Comparison of ENCODE assay signal across 25 cellular contexts in the genomic region with DNA sequence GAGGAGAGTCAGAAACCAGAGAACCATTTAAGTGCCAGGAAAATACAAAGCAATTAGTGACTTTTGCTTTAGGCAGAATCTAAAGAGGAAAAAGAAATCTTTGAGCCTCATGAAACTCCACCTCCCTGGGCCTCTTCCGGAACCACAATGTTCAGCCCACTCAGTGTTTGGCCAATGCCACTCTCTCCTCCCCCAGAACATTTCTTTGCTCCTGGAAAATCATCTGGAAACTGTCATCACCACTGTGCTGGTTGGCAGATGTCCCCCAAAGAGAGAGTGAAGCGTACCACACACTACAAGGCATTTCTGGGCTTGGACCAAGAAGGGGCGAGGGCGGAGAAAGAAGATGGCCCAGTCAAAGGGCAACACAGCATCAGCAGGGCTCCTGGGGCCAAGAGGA. TPM values are rescaled to one million over a fixed set of nuclear protein-coding genes. Genes with fewer than 3 reads are reported as not detected.
"Had no signal": no experiment of that assay in that cellular context is flagged by ENCODE, and none has a peak within 500 bp of the region (broad histone marks: within the 10 kb centered on the region; RNA-seq: fewer than 3 reads in every experiment).

No MANE protein-coding gene starts in this region.

- H3K27ac Mint-ChIP-seq: activated naive CD4-positive, alpha-beta T cell treated with anti-CD3 and anti-CD28 coated beads for 36 hours; activated naive CD8-positive, alpha-beta T cell treated with anti-CD3 and anti-CD28 coated beads, Interleukin-2, amount 10 ng/mL, durations not matched to agents 7 days and 5 days; activated T-helper 1 cell treated with anti-CD3 and anti-CD28 coated beads, Interleukin-12 subunit alpha, Interleukin-12 subunit beta, Interleukin-2, Interleukin-4 antibody, amounts not matched to agents 30 ng/mL and 10 ng/mL and 1 ng/mL, durations not matched to agents 14 hours and 24 hours and 36 hours; effector memory CD8-positive, alpha-beta T cell; nephron; type B pancreatic cell had no signal

- H3K27ac ChIP-seq: ascending aorta, gastrocnemius medialis, lower lobe of right lung, prostate gland, uterus had no signal

- FAIRE-seq: kidney, pancreas had no signal

- H3K27me3 ChIP-seq: pancreas had no signal

- H3K36me3 Mint-ChIP-seq: activated naive CD8-positive, alpha-beta T cell treated with anti-CD3 and anti-CD28 coated beads, Interleukin-2, amount 10 ng/mL, durations not matched to agents 7 days and 5 days; type B pancreatic cell had no signal

- H3K36me3 ChIP-seq: ascending aorta, gastrocnemius medialis, lower lobe of right lung, pancreas, prostate gland, uterus had no signal

- DNase-seq: activated CD4-positive, alpha-beta T cell treated with anti-CD3 and anti-CD28 coated beads for 4 hours; activated CD4-positive, alpha-beta T cell treated with anti-CD3 and anti-CD28 coated beads, Interleukin-2, amount 50 U/mL, for 4 hours; activated effector memory CD4-positive, alpha-beta T cell treated with anti-CD3 and anti-CD28 coated beads, Interleukin-2, amount 50 U/mL, for 16 hours; activated naive CD4-positive, alpha-beta T cell treated with anti-CD3 and anti-CD28 coated beads for 36 hours; activated naive CD8-positive, alpha-beta T cell treated with anti-CD3 and anti-CD28 coated beads, Interleukin-2, amount 10 ng/mL, durations not matched to agents 7 days and 5 days; caudate nucleus; cortex of kidney; effector memory CD8-positive, alpha-beta T cell; erythroblast; gastrocnemius medialis; glutamatergic neuron; hippocampal formation; kidney; left colon; lower lobe of right lung; pancreas; retina; stimulated activated naive CD4-positive, alpha-beta T cell treated with Interleukin-2 at 50 U/mL for 16 hours; uterus had no signal

- H3K4me3 Mint-ChIP-seq: activated naive CD4-positive, alpha-beta T cell treated with anti-CD3 and anti-CD28 coated beads for 36 hours; activated naive CD8-positive, alpha-beta T cell treated with anti-CD3 and anti-CD28 coated beads, Interleukin-2, amount 10 ng/mL, durations not matched to agents 7 days and 5 days; activated T-helper 1 cell treated with anti-CD3 and anti-CD28 coated beads, Interleukin-12 subunit alpha, Interleukin-12 subunit beta, Interleukin-2, Interleukin-4 antibody, amounts not matched to agents 30 ng/mL and 10 ng/mL and 1 ng/mL, durations not matched to agents 14 hours and 24 hours and 36 hours; effector memory CD8-positive, alpha-beta T cell; nephron; type B pancreatic cell had no signal

- H3K4me3 ChIP-seq: ascending aorta, gastrocnemius medialis, lower lobe of right lung, pancreas, prostate gland, uterus had no signal

- H3K9me3 Mint-ChIP-seq: activated naive CD4-positive, alpha-beta T cell treated with anti-CD3 and anti-CD28 coated beads for 36 hours; activated naive CD8-positive, alpha-beta T cell treated with anti-CD3 and anti-CD28 coated beads, Interleukin-2, amount 10 ng/mL, durations not matched to agents 7 days and 5 days; activated T-helper 1 cell treated with anti-CD3 and anti-CD28 coated beads, Interleukin-12 subunit alpha, Interleukin-12 subunit beta, Interleukin-2, Interleukin-4 antibody, amounts not matched to agents 30 ng/mL and 10 ng/mL and 1 ng/mL, durations not matched to agents 14 hours and 24 hours and 36 hours; effector memory CD8-positive, alpha-beta T cell; nephron; type B pancreatic cell had no signal

- H3K9me3 ChIP-seq: ascending aorta, gastrocnemius medialis, lower lobe of right lung, pancreas, prostate gland, uterus had no signal

- ATAC-seq: effector memory CD8-positive, alpha-beta T cell; gastrocnemius medialis; left colon; lower lobe of right lung; pancreas had no signal

RNA-seq across cellular contexts. Expression of a gene that starts 7.1 kb away (rescaled TPM):
- total RNA-seq: activated naive CD4-positive, alpha-beta T cell treated with anti-CD3 and anti-CD28 coated beads for 36 hours; activated naive CD8-positive, alpha-beta T cell treated with anti-CD3 and anti-CD28 coated beads, Interleukin-2, amount 10 ng/mL, durations not matched to agents 7 days and 5 days; activated T-helper 1 cell treated with anti-CD3 and anti-CD28 coated beads, Interleukin-12 subunit alpha, Interleukin-12 subunit beta, Interleukin-2, Interleukin-4 antibody, amounts not matched to agents 30 ng/mL and 10 ng/mL and 1 ng/mL, durations not matched to agents 14 hours and 24 hours and 36 hours; T-helper 1 cell treated with Interleukin-12 subunit alpha and Interleukin-12 subunit beta and Interleukin-4 antibody, amounts not matched to agents 30 ng/mL and 1 ng/mL, for 36 hours had no signal
